ENCODE assay signal across 17 cellular contexts in genomic region chr16:75908301-75908700, GRCh38.
"Had no signal": no experiment of that assay in that cellular context is flagged by ENCODE, and none has a peak within 500 bp of the region (broad histone marks: within the 10 kb centered on the region; RNA-seq: fewer than 3 reads in every experiment).

No MANE protein-coding gene starts in this region.

- H3K4me1 ChIP-seq: parathyroid adenoma, prostate gland, spleen, tibial artery had no signal

- H3K27me3 ChIP-seq: dorsolateral prefrontal cortex, spleen, tibial artery had no signal

- H3K9ac ChIP-seq: parathyroid adenoma had no signal

- H3K27ac ChIP-seq: parathyroid adenoma, prostate gland, spleen, tibial artery had no signal

- H2AFZ ChIP-seq: parathyroid adenoma had no signal

- DNase-seq: cortex of kidney; effector memory CD4-positive, alpha-beta T cell; mammary epithelial cell; naive thymus-derived CD4-positive, alpha-beta T cell; nephron progenitor cell; spleen; stimulated activated CD4-positive, alpha-beta T cell treated with anti-CD3 and anti-CD28 coated beads, Interleukin-15, amount 100 ng/mL, for 24 hours; stimulated activated CD4-positive, alpha-beta T cell treated with anti-CD3 and anti-CD28 coated beads, Interleukin-1b, Interleukin-23, amount 100 ng/mL, for 48 hours; stimulated activated CD4-positive, alpha-beta T cell treated with anti-CD3 and anti-CD28 coated beads, Interleukin-4, amount 100 ng/mL, for 24 hours; tibial artery had no signal

- ATAC-seq: esophagus mucosa; left lobe of liver; naive thymus-derived CD4-positive, alpha-beta T cell; sciatic nerve; stimulated activated memory B cell treated with anti-CD40 and anti-IgM and Interleukin-4, amounts not matched to agents 10 μg/mL and 1 μg/mL and 100 μg/mL, for 72 hours had no signal

- H3K79me2 ChIP-seq: parathyroid adenoma had no signal

- H3K36me3 ChIP-seq: prostate gland, spleen, tibial artery had no signal

- H3K4me3 ChIP-seq: dorsolateral prefrontal cortex, prostate gland, spleen, tibial artery had no signal

- H3K9me3 ChIP-seq: prostate gland, spleen, tibial artery had no signal
